Comparison of ENCODE assay signal across 1 cellular context in genomic region chr9:21789541-21790037, GRCh38.
TF ChIP-seq lines count a peak whose summit lies in the region.

No MANE protein-coding gene starts in this region.

TF ChIP-seq in GM23338, 12 proteins besides CTCF, POLR2A, EP300 and RAD21 (continued from another document):
- TF ChIP-seq ZNF462 (CRISPR knock-in tag; IDR thresholded peaks at IDR 0.05) = no peak
TF ChIP-seq in GM23338: peak in this region for 0.
